In genomic region chr20:4050581-4050980, GRCh38 we compare ENCODE assay signal across 2 cellular contexts.
TF ChIP-seq lines count a peak whose summit lies in the region.

No MANE protein-coding gene starts in this region.

TF ChIP-seq in GM12891, 5 proteins besides CTCF, POLR2A, EP300 and RAD21:
- TF ChIP-seq TAF1 (IDR thresholded peaks at IDR 0.05; ENCODE audit: low read depth, low read length) = no peak
- no peak for TF ChIP-seq POU2F2 (IDR thresholded peaks at IDR 0.05; ENCODE audit: low read depth, low read length)
- TF ChIP-seq PAX5 (IDR thresholded peaks at IDR 0.05; ENCODE audit: insufficient read depth, low read length, severe bottlenecking) = no peak
- TF ChIP-seq POLR2AphosphoS5 (IDR thresholded peaks at IDR 0.05; ENCODE audit: low read depth, low read length) = no peak
- TF ChIP-seq SPI1 (IDR thresholded peaks at IDR 0.05; ENCODE audit: low read depth, low read length) = no peak

TF ChIP-seq in IMR-90, 13 proteins besides CTCF, POLR2A, EP300 and RAD21:
- TF ChIP-seq ELK1 (IDR thresholded peaks at IDR 0.05; ENCODE audit: borderline replicate concordance, low read depth, low read length) = no peak
- no peak for TF ChIP-seq MXI1 (IDR thresholded peaks at IDR 0.05; ENCODE audit: borderline replicate concordance, low read depth, low read length)
